Comparison of ENCODE assay signal across 1 cellular context in the genomic region with DNA sequence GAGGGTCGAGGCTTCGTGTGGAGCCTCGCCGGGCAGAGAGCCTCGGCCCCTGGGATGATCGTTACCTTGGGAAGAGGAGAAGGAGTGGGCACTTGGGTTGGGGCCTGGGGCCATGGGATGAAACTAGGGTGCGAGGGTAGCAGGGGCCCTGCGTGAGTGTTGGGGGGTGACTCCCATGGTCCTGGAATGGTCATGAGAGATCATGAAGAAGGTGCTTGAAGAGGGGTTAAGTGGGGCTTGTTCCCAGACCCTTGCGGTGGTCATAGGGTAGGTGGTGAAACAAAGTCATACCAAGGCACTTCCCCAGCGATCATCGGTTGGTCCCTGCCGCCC.
A peak's percentile ranks its signal among the peaks of the same experiment; 100 is the strongest.
TF ChIP-seq lines count a peak whose summit lies in the region.

No MANE protein-coding gene starts in this region.

TF ChIP-seq in K562, 482 proteins besides CTCF, POLR2A, EP300 and RAD21 (continues in another document):
- TF ChIP-seq, protein P1, sequence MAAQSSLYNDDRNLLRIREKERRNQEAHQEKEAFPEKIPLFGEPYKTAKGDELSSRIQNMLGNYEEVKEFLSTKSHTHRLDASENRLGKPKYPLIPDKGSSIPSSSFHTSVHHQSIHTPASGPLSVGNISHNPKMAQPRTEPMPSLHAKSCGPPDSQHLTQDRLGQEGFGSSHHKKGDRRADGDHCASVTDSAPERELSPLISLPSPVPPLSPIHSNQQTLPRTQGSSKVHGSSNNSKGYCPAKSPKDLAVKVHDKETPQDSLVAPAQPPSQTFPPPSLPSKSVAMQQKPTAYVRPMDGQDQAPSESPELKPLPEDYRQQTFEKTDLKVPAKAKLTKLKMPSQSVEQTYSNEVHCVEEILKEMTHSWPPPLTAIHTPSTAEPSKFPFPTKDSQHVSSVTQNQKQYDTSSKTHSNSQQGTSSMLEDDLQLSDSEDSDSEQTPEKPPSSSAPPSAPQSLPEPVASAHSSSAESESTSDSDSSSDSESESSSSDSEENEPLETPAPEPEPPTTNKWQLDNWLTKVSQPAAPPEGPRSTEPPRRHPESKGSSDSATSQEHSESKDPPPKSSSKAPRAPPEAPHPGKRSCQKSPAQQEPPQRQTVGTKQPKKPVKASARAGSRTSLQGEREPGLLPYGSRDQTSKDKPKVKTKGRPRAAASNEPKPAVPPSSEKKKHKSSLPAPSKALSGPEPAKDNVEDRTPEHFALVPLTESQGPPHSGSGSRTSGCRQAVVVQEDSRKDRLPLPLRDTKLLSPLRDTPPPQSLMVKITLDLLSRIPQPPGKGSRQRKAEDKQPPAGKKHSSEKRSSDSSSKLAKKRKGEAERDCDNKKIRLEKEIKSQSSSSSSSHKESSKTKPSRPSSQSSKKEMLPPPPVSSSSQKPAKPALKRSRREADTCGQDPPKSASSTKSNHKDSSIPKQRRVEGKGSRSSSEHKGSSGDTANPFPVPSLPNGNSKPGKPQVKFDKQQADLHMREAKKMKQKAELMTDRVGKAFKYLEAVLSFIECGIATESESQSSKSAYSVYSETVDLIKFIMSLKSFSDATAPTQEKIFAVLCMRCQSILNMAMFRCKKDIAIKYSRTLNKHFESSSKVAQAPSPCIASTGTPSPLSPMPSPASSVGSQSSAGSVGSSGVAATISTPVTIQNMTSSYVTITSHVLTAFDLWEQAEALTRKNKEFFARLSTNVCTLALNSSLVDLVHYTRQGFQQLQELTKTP (IDR thresholded peaks at IDR 0.05; ENCODE audit: low read depth in 1 of 2, partially characterized antibody in 2 of 2): no peak
- no peak for TF ChIP-seq BDP1 (IDR thresholded peaks at IDR 0.05; ENCODE audit: insufficient read depth, insufficient read length)
- TF ChIP-seq, protein P2, sequence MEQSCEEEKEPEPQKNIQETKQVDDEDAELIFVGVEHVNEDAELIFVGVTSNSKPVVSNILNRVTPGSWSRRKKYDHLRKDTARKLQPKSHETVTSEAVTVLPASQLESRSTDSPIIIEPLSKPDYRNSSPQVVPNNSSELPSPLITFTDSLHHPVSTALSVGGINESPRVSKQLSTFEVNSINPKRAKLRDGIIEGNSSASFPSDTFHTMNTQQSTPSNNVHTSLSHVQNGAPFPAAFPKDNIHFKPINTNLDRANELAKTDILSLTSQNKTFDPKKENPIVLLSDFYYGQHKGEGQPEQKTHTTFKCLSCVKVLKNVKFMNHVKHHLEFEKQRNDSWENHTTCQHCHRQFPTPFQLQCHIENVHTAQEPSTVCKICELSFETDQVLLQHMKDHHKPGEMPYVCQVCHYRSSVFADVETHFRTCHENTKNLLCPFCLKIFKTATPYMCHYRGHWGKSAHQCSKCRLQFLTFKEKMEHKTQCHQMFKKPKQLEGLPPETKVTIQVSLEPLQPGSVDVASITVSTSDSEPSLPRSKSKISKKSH (CRISPR knock-in tag; IDR thresholded peaks at IDR 0.05): no peak
- peak; percentile 49; the same call in 1 of the 2 replicates for TF ChIP-seq MTA1 (IDR thresholded peaks at IDR 0.05; ENCODE audit: borderline replicate concordance)
- TF ChIP-seq ZNF77 (CRISPR knock-in tag; IDR thresholded peaks at IDR 0.05): 0 out of 2 replicates have a peak, but pooled peaks have one; percentile 32
- 0 out of 2 replicates have a peak, but pooled peaks have one; percentile 27 for TF ChIP-seq ARID2 (IDR thresholded peaks at IDR 0.05)
- TF ChIP-seq NFE2 (IDR thresholded peaks at IDR 0.05; ENCODE audit: low read depth): no peak
- TF ChIP-seq ZNF165 (CRISPR knock-in tag; IDR thresholded peaks at IDR 0.05; ENCODE audit: borderline replicate concordance): 0 out of 2 replicates have a peak, but pooled peaks have one; percentile 44
- TF ChIP-seq CREBBP (IDR thresholded peaks at IDR 0.05; ENCODE audit: low read depth, low read length): no peak
- TF ChIP-seq, protein P3, sequence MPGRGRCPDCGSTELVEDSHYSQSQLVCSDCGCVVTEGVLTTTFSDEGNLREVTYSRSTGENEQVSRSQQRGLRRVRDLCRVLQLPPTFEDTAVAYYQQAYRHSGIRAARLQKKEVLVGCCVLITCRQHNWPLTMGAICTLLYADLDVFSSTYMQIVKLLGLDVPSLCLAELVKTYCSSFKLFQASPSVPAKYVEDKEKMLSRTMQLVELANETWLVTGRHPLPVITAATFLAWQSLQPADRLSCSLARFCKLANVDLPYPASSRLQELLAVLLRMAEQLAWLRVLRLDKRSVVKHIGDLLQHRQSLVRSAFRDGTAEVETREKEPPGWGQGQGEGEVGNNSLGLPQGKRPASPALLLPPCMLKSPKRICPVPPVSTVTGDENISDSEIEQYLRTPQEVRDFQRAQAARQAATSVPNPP (IDR thresholded peaks at IDR 0.05; ENCODE audit: borderline replicate concordance, insufficient read depth, insufficient read length): no peak
- no peak for TF ChIP-seq CBFA2T3 (IDR thresholded peaks at IDR 0.05)
- TF ChIP-seq FOXP1 (CRISPR knock-in tag; IDR thresholded peaks at IDR 0.05): no peak
- 0 out of 2 replicates have a peak, but pooled peaks have one; percentile 23 for TF ChIP-seq ZSCAN32 (CRISPR knock-in tag; IDR thresholded peaks at IDR 0.05)
- TF ChIP-seq ZNF282 (CRISPR knock-in tag; IDR thresholded peaks at IDR 0.05): no peak
- TF ChIP-seq, protein P4, sequence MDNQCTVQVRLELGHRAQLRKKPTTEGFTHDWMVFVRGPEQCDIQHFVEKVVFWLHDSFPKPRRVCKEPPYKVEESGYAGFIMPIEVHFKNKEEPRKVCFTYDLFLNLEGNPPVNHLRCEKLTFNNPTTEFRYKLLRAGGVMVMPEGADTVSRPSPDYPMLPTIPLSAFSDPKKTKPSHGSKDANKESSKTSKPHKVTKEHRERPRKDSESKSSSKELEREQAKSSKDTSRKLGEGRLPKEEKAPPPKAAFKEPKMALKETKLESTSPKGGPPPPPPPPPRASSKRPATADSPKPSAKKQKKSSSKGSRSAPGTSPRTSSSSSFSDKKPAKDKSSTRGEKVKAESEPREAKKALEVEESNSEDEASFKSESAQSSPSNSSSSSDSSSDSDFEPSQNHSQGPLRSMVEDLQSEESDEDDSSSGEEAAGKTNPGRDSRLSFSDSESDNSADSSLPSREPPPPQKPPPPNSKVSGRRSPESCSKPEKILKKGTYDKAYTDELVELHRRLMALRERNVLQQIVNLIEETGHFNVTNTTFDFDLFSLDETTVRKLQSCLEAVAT (IDR thresholded peaks at IDR 0.05): peak; percentile 10 to 27; a peak in 2 of 4 replicates
- TF ChIP-seq CBFB (CRISPR knock-in tag; IDR thresholded peaks at IDR 0.05): no peak
- TF ChIP-seq FOXK2 (conservative IDR thresholded peaks at IDR 0.05 in 1 of 2, IDR thresholded peaks at IDR 0.05 in 1 of 2; ENCODE audit: low read depth in 2 of 2): peak in 1 of 2 experiments; percentile 85; a peak in 2 of 4 replicates
- TF ChIP-seq HCFC1 (IDR thresholded peaks at IDR 0.05; ENCODE audit: low read depth, low read length): no peak
- no peak for TF ChIP-seq CREM (IDR thresholded peaks at IDR 0.05; ENCODE audit: low read depth)
- TF ChIP-seq HLTF (IDR thresholded peaks at IDR 0.05): peak; percentile 59; the same call in 1 of the 2 replicates
- no peak for TF ChIP-seq TEAD4 (IDR thresholded peaks at IDR 0.05; ENCODE audit: low read length)
- TF ChIP-seq TEAD4 (CRISPR knock-in tag; IDR thresholded peaks at IDR 0.05; ENCODE audit: borderline replicate concordance): peak; percentile 45; the same call in 1 of the 2 replicates
- 0 out of 2 replicates have a peak, but pooled peaks have one; percentile 28 for TF ChIP-seq SMARCE1 (IDR thresholded peaks at IDR 0.05)
- TF ChIP-seq, protein P5, sequence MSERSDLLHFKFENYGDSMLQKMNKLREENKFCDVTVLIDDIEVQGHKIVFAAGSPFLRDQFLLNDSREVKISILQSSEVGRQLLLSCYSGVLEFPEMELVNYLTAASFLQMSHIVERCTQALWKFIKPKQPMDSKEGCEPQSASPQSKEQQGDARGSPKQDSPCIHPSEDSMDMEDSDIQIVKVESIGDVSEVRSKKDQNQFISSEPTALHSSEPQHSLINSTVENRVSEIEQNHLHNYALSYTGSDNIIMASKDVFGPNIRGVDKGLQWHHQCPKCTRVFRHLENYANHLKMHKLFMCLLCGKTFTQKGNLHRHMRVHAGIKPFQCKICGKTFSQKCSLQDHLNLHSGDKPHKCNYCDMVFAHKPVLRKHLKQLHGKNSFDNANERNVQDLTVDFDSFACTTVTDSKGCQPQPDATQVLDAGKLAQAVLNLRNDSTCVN (CRISPR knock-in tag; IDR thresholded peaks at IDR 0.05): 0 out of 2 replicates have a peak, but pooled peaks have one; percentile 61
- no peak for TF ChIP-seq ZNF696 (CRISPR knock-in tag; conservative IDR thresholded peaks at IDR 0.05)
- TF ChIP-seq ZNF444 (CRISPR knock-in tag; IDR thresholded peaks at IDR 0.05): 0 out of 2 replicates have a peak, but pooled peaks have one; percentile 34
- no peak for TF ChIP-seq MEIS2 (IDR thresholded peaks at IDR 0.05; ENCODE audit: partially characterized antibody)
- TF ChIP-seq, protein P6, sequence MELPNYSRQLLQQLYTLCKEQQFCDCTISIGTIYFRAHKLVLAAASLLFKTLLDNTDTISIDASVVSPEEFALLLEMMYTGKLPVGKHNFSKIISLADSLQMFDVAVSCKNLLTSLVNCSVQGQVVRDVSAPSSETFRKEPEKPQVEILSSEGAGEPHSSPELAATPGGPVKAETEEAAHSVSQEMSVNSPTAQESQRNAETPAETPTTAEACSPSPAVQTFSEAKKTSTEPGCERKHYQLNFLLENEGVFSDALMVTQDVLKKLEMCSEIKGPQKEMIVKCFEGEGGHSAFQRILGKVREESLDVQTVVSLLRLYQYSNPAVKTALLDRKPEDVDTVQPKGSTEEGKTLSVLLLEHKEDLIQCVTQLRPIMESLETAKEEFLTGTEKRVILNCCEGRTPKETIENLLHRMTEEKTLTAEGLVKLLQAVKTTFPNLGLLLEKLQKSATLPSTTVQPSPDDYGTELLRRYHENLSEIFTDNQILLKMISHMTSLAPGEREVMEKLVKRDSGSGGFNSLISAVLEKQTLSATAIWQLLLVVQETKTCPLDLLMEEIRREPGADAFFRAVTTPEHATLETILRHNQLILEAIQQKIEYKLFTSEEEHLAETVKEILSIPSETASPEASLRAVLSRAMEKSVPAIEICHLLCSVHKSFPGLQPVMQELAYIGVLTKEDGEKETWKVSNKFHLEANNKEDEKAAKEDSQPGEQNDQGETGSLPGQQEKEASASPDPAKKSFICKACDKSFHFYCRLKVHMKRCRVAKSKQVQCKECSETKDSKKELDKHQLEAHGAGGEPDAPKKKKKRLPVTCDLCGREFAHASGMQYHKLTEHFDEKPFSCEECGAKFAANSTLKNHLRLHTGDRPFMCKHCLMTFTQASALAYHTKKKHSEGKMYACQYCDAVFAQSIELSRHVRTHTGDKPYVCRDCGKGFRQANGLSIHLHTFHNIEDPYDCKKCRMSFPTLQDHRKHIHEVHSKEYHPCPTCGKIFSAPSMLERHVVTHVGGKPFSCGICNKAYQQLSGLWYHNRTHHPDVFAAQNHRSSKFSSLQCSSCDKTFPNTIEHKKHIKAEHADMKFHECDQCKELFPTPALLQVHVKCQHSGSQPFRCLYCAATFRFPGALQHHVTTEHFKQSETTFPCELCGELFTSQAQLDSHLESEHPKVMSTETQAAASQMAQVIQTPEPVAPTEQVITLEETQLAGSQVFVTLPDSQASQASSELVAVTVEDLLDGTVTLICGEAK (IDR thresholded peaks at IDR 0.05): 0 out of 2 replicates have a peak, but pooled peaks have one; percentile 61
- TF ChIP-seq, protein P6 (CRISPR knock-in tag; IDR thresholded peaks at IDR 0.05): no peak
- 0 out of 4 replicates have a peak, but pooled peaks of 1 of the 2 experiments have one; percentile 54 for TF ChIP-seq MAZ (CRISPR knock-in tag; conservative IDR thresholded peaks at IDR 0.05 in 1 of 2, IDR thresholded peaks at IDR 0.05 in 1 of 2)
- TF ChIP-seq NBN (IDR thresholded peaks at IDR 0.05; ENCODE audit: low read depth): no peak
- TF ChIP-seq, protein P7, sequence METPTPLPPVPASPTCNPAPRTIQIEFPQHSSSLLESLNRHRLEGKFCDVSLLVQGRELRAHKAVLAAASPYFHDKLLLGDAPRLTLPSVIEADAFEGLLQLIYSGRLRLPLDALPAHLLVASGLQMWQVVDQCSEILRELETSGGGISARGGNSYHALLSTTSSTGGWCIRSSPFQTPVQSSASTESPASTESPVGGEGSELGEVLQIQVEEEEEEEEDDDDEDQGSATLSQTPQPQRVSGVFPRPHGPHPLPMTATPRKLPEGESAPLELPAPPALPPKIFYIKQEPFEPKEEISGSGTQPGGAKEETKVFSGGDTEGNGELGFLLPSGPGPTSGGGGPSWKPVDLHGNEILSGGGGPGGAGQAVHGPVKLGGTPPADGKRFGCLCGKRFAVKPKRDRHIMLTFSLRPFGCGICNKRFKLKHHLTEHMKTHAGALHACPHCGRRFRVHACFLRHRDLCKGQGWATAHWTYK (CRISPR knock-in tag; IDR thresholded peaks at IDR 0.05): 0 out of 2 replicates have a peak, but pooled peaks have one; percentile 54
- TF ChIP-seq BCOR (IDR thresholded peaks at IDR 0.05): peak; percentile 8; the same call in 1 of the 2 replicates
- TF ChIP-seq PTTG1 (tag; IDR thresholded peaks at IDR 0.05; ENCODE audit: low read depth): no peak
- no peak for TF ChIP-seq TGIF2 (CRISPR knock-in tag; IDR thresholded peaks at IDR 0.05)
- no peak for TF ChIP-seq XRCC3 (IDR thresholded peaks at IDR 0.05)
- 0 out of 2 replicates have a peak, but pooled peaks have one; percentile 5 for TF ChIP-seq L3MBTL2 (IDR thresholded peaks at IDR 0.05)
- TF ChIP-seq MECOM (CRISPR knock-in tag; IDR thresholded peaks at IDR 0.05): no peak
